Comparison of ENCODE assay signal across 1 cellular context in genomic region chr3:128494152-128494650, GRCh38.
TF ChIP-seq lines count a peak whose summit lies in the region.

No MANE protein-coding gene starts in this region.

TF ChIP-seq in endothelial cell of umbilical vein, 7 proteins besides CTCF, POLR2A, EP300 and RAD21 (continued from another document):
- TF ChIP-seq JUN (IDR thresholded peaks at IDR 0.05; ENCODE audit: borderline replicate concordance, insufficient read depth, insufficient read length, low read depth) (no peak), MYC (IDR thresholded peaks at IDR 0.05; ENCODE audit: low read depth, low read length) (no peak), GATA2 (IDR thresholded peaks at IDR 0.05; ENCODE audit: insufficient read depth, insufficient read length, low read depth, low read length) (no peak), MAX (IDR thresholded peaks at IDR 0.05; ENCODE audit: insufficient read depth, insufficient read length) (no peak), EZH2 (IDR thresholded peaks at IDR 0.05; ENCODE audit: borderline replicate concordance, low read depth, low read length, severe bottlenecking) (no peak), POLR2AphosphoS5 (IDR thresholded peaks at IDR 0.05; ENCODE audit: insufficient read depth, low read depth, low read length) (no peak)
